Comparison of ENCODE assay signal across 20 cellular contexts in genomic region chr5:168881427-168882149, GRCh38.
A peak's percentile ranks its signal among the peaks of the same experiment; 100 is the strongest.
DNase-seq lines count a peak whose midpoint lies in the region; ATAC-seq and TF ChIP-seq lines count a peak whose summit lies in the region.
"Had no signal": no experiment of that assay in that cellular context is flagged by ENCODE, and none has a peak within 500 bp of the region (broad histone marks: within the 10 kb centered on the region; RNA-seq: fewer than 3 reads in every experiment).

No MANE protein-coding gene starts in this region.

- CTCF ChIA-PET in GM10248 (lab: Yijun Ruan, JAX), result no interaction called here

- H3K4me1 Mint-ChIP-seq in nephron progenitor cell, result peaks cover 18% of the 10 kb centered on the region
- H3K4me1 Mint-ChIP-seq: central memory CD8-positive, alpha-beta T cell had no signal

- H3K36me3 Mint-ChIP-seq in nephron progenitor cell (ENCODE audit: low read depth), result no peaks in the 10 kb centered on the region
- H3K36me3 Mint-ChIP-seq: natural killer cell; stimulated activated memory B cell treated with anti-CD40 and anti-IgM and Interleukin-4, amounts not matched to agents 10 μg/mL and 1 μg/mL and 100 μg/mL, for 72 hours had no signal

- H3K27me3 Mint-ChIP-seq in nephron progenitor cell (ENCODE audit: low read depth, poor library complexity), result peaks cover 3% of the 10 kb centered on the region

- DNase-seq in GM10248 (ENCODE audit: extremely low spot score) (peak; percentile 22), NCI-H524 (lab: John Stamatoyannopoulos, UW) (peak; percentile 68 to 85), ecto neural progenitor cell (ENCODE audit: low spot score) (peak; percentile 63), nephron progenitor cell (peak; percentile 31), GM03348 (ENCODE audit: low spot score) (no peak), right atrium auricular region (ENCODE audit: low spot score) (no peak)
- DNase-seq: activated CD8-positive, alpha-beta T cell treated with anti-CD3 and anti-CD28 coated beads for 36 hours; HFFc6; MM.1S; natural killer cell; NCI-H2029 treated with DMSO at 0.1 percent for 48 hours; NCI-H748 treated with DMSO at 0.1 percent for 48 hours; psoas muscle; SW 1271; tibial artery had no signal

- no peak overlapping the region for H3K4me3 ChIP-seq in right atrium auricular region
- H3K4me3 ChIP-seq: lung, psoas muscle, tibial artery had no signal

- TF ChIP-seq CTCF in GM10248 (IDR thresholded peaks at IDR 0.05; ENCODE audit: control extremely low read depth, extremely low read depth, low read depth, missing control alignments), result no peak
- TF ChIP-seq CTCF in nephron progenitor cell (IDR thresholded peaks at IDR 0.05), result no peak
- no peak for TF ChIP-seq CTCF in right atrium auricular region (IDR thresholded peaks at IDR 0.05)

- no peaks in the 10 kb centered on the region for H3K9me3 ChIP-seq in right atrium auricular region
- H3K9me3 ChIP-seq: psoas muscle, tibial artery had no signal

- peak overlapping the region; percentile 44 for H3K4me3 Mint-ChIP-seq in nephron progenitor cell
- H3K4me3 Mint-ChIP-seq: activated CD8-positive, alpha-beta T cell treated with anti-CD3 and anti-CD28 coated beads for 36 hours; central memory CD8-positive, alpha-beta T cell; HFFc6; natural killer cell; stimulated activated memory B cell treated with anti-CD40 and anti-IgM and Interleukin-4, amounts not matched to agents 10 μg/mL and 1 μg/mL and 100 μg/mL, for 72 hours had no signal

- H3K27ac Mint-ChIP-seq in nephron progenitor cell, result peak overlapping the region; percentile 62
- H3K27ac Mint-ChIP-seq: activated CD8-positive, alpha-beta T cell treated with anti-CD3 and anti-CD28 coated beads for 36 hours; HFFc6; natural killer cell; stimulated activated memory B cell treated with anti-CD40 and anti-IgM and Interleukin-4, amounts not matched to agents 10 μg/mL and 1 μg/mL and 100 μg/mL, for 72 hours had no signal

- POLR2A ChIA-PET in GM10248 (lab: Yijun Ruan, JAX), result no interaction called here

- peaks cover 0 to 49% of the 10 kb centered on the region in 2 donors for H3K4me1 ChIP-seq in right atrium auricular region
- H3K4me1 ChIP-seq: psoas muscle had no signal

- H3K27me3 ChIP-seq in right atrium auricular region, result no peaks in the 10 kb centered on the region
- H3K27me3 ChIP-seq: tibial artery had no signal

- ATAC-seq in HG02852 (IDR thresholded peaks at IDR 0.05; ENCODE audit: unreplicated experiment), result no peak
- no peak for ATAC-seq in GM19452 (IDR thresholded peaks at IDR 0.05; ENCODE audit: unreplicated experiment)
- ATAC-seq: activated CD8-positive, alpha-beta T cell treated with anti-CD3 and anti-CD28 coated beads for 36 hours; natural killer cell; psoas muscle; stimulated activated memory B cell treated with anti-CD40 and anti-IgM and Interleukin-4, amounts not matched to agents 10 μg/mL and 1 μg/mL and 100 μg/mL, for 72 hours had no signal

- no peak overlapping the region for H3K27ac ChIP-seq in right atrium auricular region
- H3K27ac ChIP-seq: psoas muscle, tibial artery had no signal

- H3K9me3 Mint-ChIP-seq in nephron progenitor cell, result no peaks in the 10 kb centered on the region
- H3K9me3 Mint-ChIP-seq: activated CD8-positive, alpha-beta T cell treated with anti-CD3 and anti-CD28 coated beads for 36 hours; central memory CD8-positive, alpha-beta T cell; HFFc6; natural killer cell had no signal

- no peaks in the 10 kb centered on the region for H3K36me3 ChIP-seq in right atrium auricular region
- H3K36me3 ChIP-seq: tibial artery had no signal

Comparison
In these comparisons a context has a peak if more than half of its experiments do, and no peak if none do; other contexts are left out.
1. DNase-seq: peak in GM10248 (single experiment), NCI-H524 (2 of 2), ecto neural progenitor cell (single experiment) and nephron progenitor cell (single experiment); none in GM03348 (single experiment) and right atrium auricular region (single experiment).